In the genomic region with DNA sequence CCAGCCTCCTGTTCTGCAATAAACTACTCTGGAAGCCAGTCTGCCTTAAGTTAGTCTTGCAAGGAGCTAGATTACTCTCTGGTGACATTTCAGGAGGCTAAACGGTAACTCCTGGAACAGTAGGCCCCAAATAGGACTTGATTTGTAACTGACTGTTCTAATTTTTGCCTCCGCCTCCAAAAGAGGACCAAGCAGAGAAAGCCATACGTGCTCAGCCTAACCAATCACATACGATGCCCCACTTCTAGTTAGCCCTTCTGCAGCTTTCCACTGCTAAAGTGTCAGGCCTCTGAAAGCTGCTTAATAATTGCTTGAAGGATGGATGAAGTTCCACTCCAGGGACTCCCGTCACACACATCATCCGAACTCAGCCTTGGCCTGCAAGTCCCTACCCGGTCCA, we compare ENCODE assay signal across 8 cellular contexts. TPM values are rescaled to one million over a fixed set of nuclear protein-coding genes. Genes with fewer than 3 reads are reported as not detected.
DNase-seq lines count a peak whose midpoint lies in the region; ATAC-seq and TF ChIP-seq lines count a peak whose summit lies in the region.

No MANE protein-coding gene starts in this region.

- peak overlapping the region; percentile 67 for H3K27ac Mint-ChIP-seq in neural crest cell (ENCODE audit: unreplicated experiment)

- peak overlapping the region; percentile 97 for H3K4me3 Mint-ChIP-seq in neural crest cell

- DNase-seq in RPMI7951 (ENCODE audit: low read depth) (peak; percentile 21), epithelial cell of esophagus (ENCODE audit: low read depth) (peak; percentile 23), neural crest cell (ENCODE audit: low read depth, low spot score) (no peak)

- peaks cover 21% of the 10 kb centered on the region for H3K4me1 Mint-ChIP-seq in neural crest cell

- H3K36me3 Mint-ChIP-seq in neural crest cell (ENCODE audit: low read depth): peaks cover 2% of the 10 kb centered on the region

- TF ChIP-seq CTCF in GM12875 (IDR thresholded peaks at IDR 0.05; ENCODE audit: borderline replicate concordance, insufficient read depth, low read depth, low read length) (no peak), epithelial cell of esophagus (IDR thresholded peaks at IDR 0.05; ENCODE audit: insufficient read depth, low read depth, low read length, missing control alignments) (no peak), neural crest cell (conservative IDR thresholded peaks at IDR 0.05) (no peak)

- ATAC-seq in HG02970 (IDR thresholded peaks at IDR 0.05; ENCODE audit: low FRiP score, unreplicated experiment) (no peak), HG02973 (IDR thresholded peaks at IDR 0.05; ENCODE audit: unreplicated experiment) (no peak), HG02981 (IDR thresholded peaks at IDR 0.05; ENCODE audit: unreplicated experiment) (no peak)
- no peak for ATAC-seq in activated CD4-positive, CD25-positive, alpha-beta regulatory T cell treated with anti-CD3 and anti-CD28 coated beads, Interleukin-2, amount 50 U/mL, for 24 hours

- H3K9me3 Mint-ChIP-seq in neural crest cell: peaks cover 2% of the 10 kb centered on the region

- peak overlapping the region; percentile 72 for H3K4me3 ChIP-seq in GM12875 (ENCODE audit: low read depth, low read length)
- H3K4me3 ChIP-seq in epithelial cell of esophagus (ENCODE audit: low read length): peak overlapping the region; percentile 85

- no peaks in the 10 kb centered on the region for H3K27me3 Mint-ChIP-seq in neural crest cell (ENCODE audit: low read depth)

RNA-seq across cellular contexts. Expression of gene ZNF805, which starts 0.7 kb away (rescaled TPM):
- 10.0 and 11.9 TPM in 2 replicates for total RNA-seq in RPMI7951 (2014; rRNA removed; shearing (Covaris generic))
- 15.5 and 16.1 TPM in 2 replicates for total RNA-seq in neural crest cell

RNA-seq across cellular contexts. Expression of gene AURKC, which starts 10.4 kb away (rescaled TPM):
- 0.88 and 2.0 TPM in 2 replicates for total RNA-seq in RPMI7951 (2014; rRNA removed; shearing (Covaris generic))
- total RNA-seq in neural crest cell: 0.80 and 0.89 TPM in 2 replicates

RNA-seq across cellular contexts. Expression of gene ZNF460, which starts 39.1 kb away (rescaled TPM):
- 24.6 and 27.5 TPM in 2 replicates for total RNA-seq in RPMI7951 (2014; rRNA removed; shearing (Covaris generic))
- 58.5 and 59.1 TPM in 2 replicates for total RNA-seq in neural crest cell

RNA-seq across cellular contexts. Expression of gene ZNF264, which starts 49.9 kb away (rescaled TPM):
- 14.1 and 20.7 TPM in 2 replicates for total RNA-seq in RPMI7951 (2014; rRNA removed; shearing (Covaris generic))
- total RNA-seq in neural crest cell: 34.0 and 35.9 TPM in 2 replicates
